ENCODE assay signal across 8 cellular contexts in the genomic region with DNA sequence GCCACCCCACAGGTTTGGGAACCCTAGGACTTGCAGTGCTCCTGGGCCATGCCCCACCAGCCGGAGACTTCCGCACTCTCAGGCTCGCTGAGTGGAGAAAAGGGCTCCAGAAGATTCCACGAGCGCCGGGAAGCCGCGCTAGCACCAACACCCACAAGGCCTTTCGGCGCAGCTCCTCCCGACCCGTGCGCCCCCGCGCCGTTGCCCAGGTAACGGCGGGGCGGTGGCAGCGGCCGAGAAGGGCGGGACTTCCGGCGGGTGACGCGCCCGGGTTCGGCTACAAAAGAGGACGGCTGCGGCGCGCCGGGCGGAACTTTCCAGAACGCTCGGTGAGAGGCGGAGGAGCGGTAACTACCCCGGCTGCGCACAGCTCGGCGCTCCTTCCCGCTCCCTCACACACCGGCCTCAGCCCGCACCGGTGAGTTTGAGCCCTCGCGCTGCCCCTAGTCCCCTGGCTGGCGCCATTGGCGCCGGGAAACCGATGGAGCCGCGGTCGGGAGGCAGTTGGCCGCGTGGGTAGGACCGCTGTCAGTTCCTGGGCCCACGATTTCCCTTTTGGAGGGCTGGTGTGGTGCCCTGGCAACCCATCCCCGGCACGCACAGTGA. TPM values are rescaled to one million over a fixed set of nuclear protein-coding genes. Genes with fewer than 3 reads are reported as not detected.
DNase-seq lines count a peak whose midpoint lies in the region; ATAC-seq and TF ChIP-seq lines count a peak whose summit lies in the region.

A gene (plus strand): TSS at position 308 of the 606 bp plus-strand sequence. CDS start 1,212 bp downstream, outside the sequence.

- intact Hi-C loops in lower leg skin (cut with DNase I; ENCODE audit: low total_unique reads), result no loop called here

- peak; percentile 99 for DNase-seq in CD1c-positive myeloid dendritic cell (ENCODE audit: extremely low spot score)
- peak; percentile 84 for DNase-seq in NCI-H748 treated with DMSO at 0.1 percent for 48 hours (lab: John Stamatoyannopoulos, UW)
- peak; percentile 93 to 94 for DNase-seq in activated CD4-positive, alpha-beta T cell treated with anti-CD3 and anti-CD28 coated beads, Interleukin-2, amount 50 U/mL, for 48 hours
- peak; percentile 71 to 91 for DNase-seq in dermis microvascular lymphatic vessel endothelial cell (ENCODE audit: low read depth in 2 of 2)
- DNase-seq in lower leg skin (ENCODE audit: low spot score in 2 of 2), result peak; percentile 92 to 99
- DNase-seq in stimulated activated CD4-positive, alpha-beta T cell treated with anti-CD3 and anti-CD28 coated beads, Interleukin-4, amount 100 ng/mL, for 4 hours, result peak; percentile 95 to 98

- no peak for TF ChIP-seq CTCF in lower leg skin (IDR thresholded peaks at IDR 0.05)

- WGBS in lower leg skin, 2 donors, result 0 to 1% methylated on average over 19 to 33 of the region's 61 CpGs

- TF ChIP-seq POLR2A in lower leg skin (IDR thresholded peaks at IDR 0.05), result peak in 1 of 2 donors; percentile 90

- ATAC-seq in GM19372 (IDR thresholded peaks at IDR 0.05; ENCODE audit: low read depth, unreplicated experiment) (peak; percentile 89), HG03521 (IDR thresholded peaks at IDR 0.05; ENCODE audit: unreplicated experiment) (peak; percentile 89)

- H3K4me3 ChIP-seq in lower leg skin (ENCODE audit: low read depth, poor library complexity, severe bottlenecking), result peak within 1 kb of the TSS; percentile 96

RNA-seq across cellular contexts. Expression of the gene that starts here (rescaled TPM):
- total RNA-seq in dermis microvascular lymphatic vessel endothelial cell (95.8 and 111 TPM in 2 replicates), lower leg skin (10 to 100 TPM; 34.5 to 50.0 (median 44.0) TPM)

Comparison
In these comparisons a context has a peak if more than half of its experiments do, and no peak if none do; other contexts are left out.
1. Peak in every context shown above with its lines: DNase-seq, ATAC-seq and H3K4me3 ChIP-seq.